8 cellular contexts compared by ENCODE assay signal in genomic region chr11:3796346-3796745, GRCh38. TPM values are rescaled to one million over a fixed set of nuclear protein-coding genes. Genes with fewer than 3 reads are reported as not detected.
A peak's percentile ranks its signal among the peaks of the same experiment; 100 is the strongest.
DNase-seq lines count a peak whose midpoint lies in the region; ATAC-seq, FAIRE-seq and TF ChIP-seq lines count a peak whose summit lies in the region.

No MANE protein-coding gene starts in this region.

- H3K4me3 ChIP-seq in Caco-2 (ENCODE audit: low read depth, low read length) (peak overlapping the region; percentile 59), OCI-LY1 (ENCODE audit: low read depth, low read length, poor library complexity, severe bottlenecking) (peak overlapping the region; percentile 79), endothelial cell of umbilical vein (replicated peaks in 1 of 3; ENCODE audit: insufficient read depth in 1 of 3, low read depth in 1 of 3, low read length in 3 of 3) (peak overlapping the region; percentile 72 to 99 (median 90)), osteoblast (ENCODE audit: insufficient read depth, low read length) (peak overlapping the region; percentile 92)

- H2AFZ ChIP-seq in OCI-LY1 (ENCODE audit: low read length) = no peak overlapping the region
- H2AFZ ChIP-seq in endothelial cell of umbilical vein (ENCODE audit: low read depth, low read length) = no peak overlapping the region
- H2AFZ ChIP-seq in osteoblast (ENCODE audit: low read length) = no peak overlapping the region

- TF ChIP-seq CTCF in Caco-2 (IDR thresholded peaks at IDR 0.05; ENCODE audit: insufficient read depth in 1 of 2, low read depth in 1 of 2, low read length in 1 of 2, severe bottlenecking in 1 of 2, unreplicated experiment in 1 of 2) (no peak), OCI-LY1 (IDR thresholded peaks at IDR 0.05; ENCODE audit: low read length) (no peak), endothelial cell of umbilical vein (IDR thresholded peaks at IDR 0.05; ENCODE audit: extremely low read depth in 1 of 2, insufficient read depth in 1 of 2, low read depth in 1 of 2, low read length in 2 of 2) (no peak), osteoblast (IDR thresholded peaks at IDR 0.05; ENCODE audit: extremely low read depth, low read depth, low read length) (no peak), GM13977 (IDR thresholded peaks at IDR 0.05; ENCODE audit: extremely low read depth, insufficient read depth, missing control alignments) (no peak)

- no peaks in the 10 kb centered on the region for H3F3A ChIP-seq in OCI-LY1 (ENCODE audit: insufficient read depth, low read length)

- H3K9me1 ChIP-seq in endothelial cell of umbilical vein (replicated peaks; ENCODE audit: control insufficient read depth, extremely low read depth, insufficient read depth, low read length) = no peaks in the 10 kb centered on the region

- no peaks in the 10 kb centered on the region for H3K9me2 ChIP-seq in OCI-LY1 (ENCODE audit: low read depth, low read length)

- in situ Hi-C loops in GM13977 (cut with MboI; ENCODE audit: low pct_unique_long_range_greater_than_20kb, low sequenced_read_pairs, unreplicated experiment) = no loop called here

- H3K79me2 ChIP-seq in OCI-LY1 (ENCODE audit: insufficient read depth, low read length) (peaks cover 55% of the 10 kb centered on the region), endothelial cell of umbilical vein (ENCODE audit: control insufficient read depth, insufficient read depth, low read length) (peaks cover 58% of the 10 kb centered on the region), osteoblast (ENCODE audit: insufficient read depth, low read length) (peaks cover 62% of the 10 kb centered on the region)

- peaks cover 64% of the 10 kb centered on the region for H3K36me3 Mint-ChIP-seq in Caco-2 (ENCODE audit: insufficient read depth, unreplicated experiment)

- H3K27ac ChIP-seq in OCI-LY1 (ENCODE audit: low read depth, low read length, poor library complexity, severe bottlenecking) (peak overlapping the region; percentile 18), endothelial cell of umbilical vein (ENCODE audit: insufficient read depth, low read depth, low read length) (peak overlapping the region; percentile 76), osteoblast (ENCODE audit: low read depth, low read length) (peak overlapping the region; percentile 97)

- CTCF ChIA-PET in Caco-2 (lab: Charles Lee) = interaction anchor here (3.3 kb wide), 1 partner anchor 12 kb away, joined by 32 read pairs; the partner anchor contains the start of gene PGAP2
- CTCF ChIA-PET in endothelial cell of umbilical vein (lab: Charles Lee) = interaction anchor here (2.0 kb wide), 1 partner anchor 11 kb away, joined by 13 read pairs; the partner anchor contains the start of gene PGAP2

- DNase-seq in Caco-2 (peak in 1 of 2 experiments; percentile 2), endothelial cell of umbilical vein (ENCODE audit: low read depth, low spot score) (peak; percentile 17), osteoblast (ENCODE audit: insufficient read length, low spot score, missing footprints) (no peak), GM13977 (ENCODE audit: low spot score) (no peak)
- DNase-seq in stimulated activated naive CD4-positive, alpha-beta T cell treated with Interleukin-2 at 50 U/mL for 16 hours (lab: John Stamatoyannopoulos, UW) = no peak

- H3K27me3 Mint-ChIP-seq in Caco-2 (ENCODE audit: insufficient read depth, unreplicated experiment) = no peaks in the 10 kb centered on the region

- H4K20me1 ChIP-seq in OCI-LY1 (ENCODE audit: insufficient read depth, low read length) = 0 out of 2 replicates have a peak, but pooled peaks cover 3% of the 10 kb centered on the region
- peaks cover 4% of the 10 kb centered on the region for H4K20me1 ChIP-seq in endothelial cell of umbilical vein (replicated peaks; ENCODE audit: control insufficient read depth, extremely low read depth, insufficient read depth, low read length)
- peaks cover 33% of the 10 kb centered on the region for H4K20me1 ChIP-seq in osteoblast (ENCODE audit: insufficient read depth, low read length)

- peak overlapping the region; percentile 90 for H3K4me3 Mint-ChIP-seq in Caco-2 (ENCODE audit: unreplicated experiment)

- peaks cover 7% of the 10 kb centered on the region for H3K4me1 Mint-ChIP-seq in Caco-2 (ENCODE audit: low read depth, unreplicated experiment)

- no TSS peak for BruUV-seq in Caco-2 (replicated peaks; lab: Mats Ljungman, UMichigan)
- BruUV-seq in endothelial cell of umbilical vein (replicated peaks; lab: Mats Ljungman, UMichigan) = TSS peak; percentile 42

- no peak for ATAC-seq in HG03469 (IDR thresholded peaks at IDR 0.05; ENCODE audit: unreplicated experiment)
- no peak for ATAC-seq in GM21528 (IDR thresholded peaks at IDR 0.05; ENCODE audit: low FRiP score, unreplicated experiment)

- H3K4me1 ChIP-seq in Caco-2 (peaks cover 15% of the 10 kb centered on the region), OCI-LY1 (ENCODE audit: insufficient read depth, low read length, severe bottlenecking) (peaks cover 28% of the 10 kb centered on the region), endothelial cell of umbilical vein (ENCODE audit: control insufficient read depth, extremely low read depth, insufficient read depth, low read length) (peaks cover 15% of the 10 kb centered on the region), osteoblast (ENCODE audit: insufficient read depth, low read length) (peaks cover 15% of the 10 kb centered on the region)

- dilution Hi-C loops in endothelial cell of umbilical vein (cut with MboI; ENCODE audit: extremely low pct_ligation_motif_present, low sequenced_read_pairs) = no loop called here

- H3K9ac ChIP-seq in OCI-LY1 (ENCODE audit: low read length) = peak overlapping the region; percentile 83
- H3K9ac ChIP-seq in endothelial cell of umbilical vein (replicated peaks; ENCODE audit: extremely low read depth, insufficient read depth, low read length) = peak overlapping the region; percentile 84

- H3K4me2 ChIP-seq in OCI-LY1 (ENCODE audit: low read length) (peak overlapping the region; percentile 97), endothelial cell of umbilical vein (ENCODE audit: insufficient read depth, low read length) (peak overlapping the region; percentile 99), osteoblast (ENCODE audit: insufficient read depth, low read length) (peak overlapping the region; percentile 88)

- FAIRE-seq in endothelial cell of umbilical vein (lab: Jason Lieb, UNC) = no peak

- H3K9me3 Mint-ChIP-seq in Caco-2 (ENCODE audit: unreplicated experiment) = no peaks in the 10 kb centered on the region

- intact Hi-C loops in Caco-2 (cut with micrococcal nuclease; ENCODE audit: unreplicated experiment) = loop anchor here (2.0 kb wide), 1 partner anchor 14 kb away; no protein-coding TSS in a partner anchor
- intact Hi-C loops in endothelial cell of umbilical vein (cut with micrococcal nuclease) = no loop called here

- POLR2A ChIA-PET in Caco-2 (lab: Charles Lee) = interaction anchor here (0.5 to 1.3 kb wide), 3 partner anchors 12 to 14 kb away, joined by 3 to 6 read pairs (median 4); no protein-coding TSS in a partner anchor
- POLR2A ChIA-PET in endothelial cell of umbilical vein (lab: Charles Lee) = no interaction called here

- peak overlapping the region; percentile 96 for H3K27ac Mint-ChIP-seq in Caco-2 (ENCODE audit: unreplicated experiment)

- H3K9me3 ChIP-seq in Caco-2 (no peaks in the 10 kb centered on the region), OCI-LY1 (ENCODE audit: low read length) (no peaks in the 10 kb centered on the region), endothelial cell of umbilical vein (replicated peaks; ENCODE audit: control insufficient read depth, insufficient read depth, low read length) (no peaks in the 10 kb centered on the region), osteoblast (ENCODE audit: low read depth, low read length) (no peaks in the 10 kb centered on the region)

- H3K27me3 ChIP-seq in Caco-2 (replicated peaks; ENCODE audit: control insufficient read depth, insufficient read depth, low read length) (no peaks in the 10 kb centered on the region), OCI-LY1 (ENCODE audit: insufficient read depth, low read length) (no peaks in the 10 kb centered on the region), endothelial cell of umbilical vein (ENCODE audit: control insufficient read depth in 2 of 2, insufficient read depth in 2 of 2, low read length in 2 of 2) (no peaks in the 10 kb centered on the region), osteoblast (ENCODE audit: insufficient read depth, low read length) (no peaks in the 10 kb centered on the region)

- TF ChIP-seq POLR2A in endothelial cell of umbilical vein (IDR thresholded peaks at IDR 0.05; ENCODE audit: low read depth, low read length) = no peak

- H3K36me3 ChIP-seq in Caco-2 (ENCODE audit: control insufficient read depth, insufficient read depth, low read length) (peaks cover 1% of the 10 kb centered on the region; the same call in 1 of the 2 replicates), OCI-LY1 (ENCODE audit: insufficient read depth, low read length) (peaks cover 44% of the 10 kb centered on the region), endothelial cell of umbilical vein (ENCODE audit: control insufficient read depth in 2 of 2, extremely low read depth in 1 of 2, insufficient read depth in 2 of 2, low read length in 2 of 2) (no peaks in the 10 kb centered on the region), osteoblast (ENCODE audit: insufficient read depth, low read length) (peaks cover 20% of the 10 kb centered on the region)

RNA-seq across cellular contexts. Expression of gene NUP98, which starts 1.0 kb away (rescaled TPM):
- total RNA-seq in Caco-2 (2022) (146 and 150 TPM in 2 replicates), endothelial cell of umbilical vein (80.8 and 92.7 TPM in 2 replicates), osteoblast (114 and 119 TPM in 2 replicates)
- 169 and 178 TPM in 2 replicates for polyA plus RNA-seq in endothelial cell of umbilical vein
- polyA plus RNA-seq in endothelial cell of umbilical vein (2011; cell fraction: cytosol; rRNA removed) = 103 and 110 TPM in 2 replicates
- 198 and 214 TPM in 2 replicates for polyA plus RNA-seq in endothelial cell of umbilical vein (2011; cell fraction: nucleus; rRNA removed)
- 57.6 and 77.5 TPM in 2 replicates for polyA plus RNA-seq in endothelial cell of umbilical vein (2012)
- 234 and 250 TPM in 2 replicates for polyA minus RNA-seq in endothelial cell of umbilical vein
- 204 TPM for polyA minus RNA-seq in endothelial cell of umbilical vein (2011; cell fraction: cytosol; rRNA and poly(A)+ RNA removed)
- polyA minus RNA-seq in endothelial cell of umbilical vein (2011; cell fraction: nucleus; rRNA and poly(A)+ RNA removed) = 119 and 201 TPM in 2 replicates

RNA-seq across cellular contexts. Expression of gene PGAP2, which starts 12.0 kb away (rescaled TPM):
- total RNA-seq in Caco-2 (2022) (53.6 and 57.9 TPM in 2 replicates), endothelial cell of umbilical vein (18.3 and 18.5 TPM in 2 replicates), osteoblast (10.3 and 10.9 TPM in 2 replicates)
- 34.1 and 39.3 TPM in 2 replicates for polyA plus RNA-seq in endothelial cell of umbilical vein
- 24.9 and 29.0 TPM in 2 replicates for polyA plus RNA-seq in endothelial cell of umbilical vein (2011; cell fraction: cytosol; rRNA removed)
- polyA plus RNA-seq in endothelial cell of umbilical vein (2011; cell fraction: nucleus; rRNA removed) = 51.5 and 52.9 TPM in 2 replicates
- 19.8 and 26.5 TPM in 2 replicates for polyA plus RNA-seq in endothelial cell of umbilical vein (2012)
- polyA minus RNA-seq in endothelial cell of umbilical vein = 32.4 and 37.3 TPM in 2 replicates
- polyA minus RNA-seq in endothelial cell of umbilical vein (2011; cell fraction: cytosol; rRNA and poly(A)+ RNA removed) = 26.5 TPM
- polyA minus RNA-seq in endothelial cell of umbilical vein (2011; cell fraction: nucleus; rRNA and poly(A)+ RNA removed) = 11.8 and 16.1 TPM in 2 replicates

RNA-seq across cellular contexts. Expression of gene RHOG, which starts 44.4 kb away (rescaled TPM):
- 36.9 and 40.5 TPM in 2 replicates for total RNA-seq in Caco-2 (2022)
- 59.6 and 69.0 TPM in 2 replicates for total RNA-seq in endothelial cell of umbilical vein
- polyA plus RNA-seq in endothelial cell of umbilical vein = 119 and 155 TPM in 2 replicates
- 82.0 and 106 TPM in 2 replicates for polyA plus RNA-seq in endothelial cell of umbilical vein (2011; cell fraction: cytosol; rRNA removed)
- polyA plus RNA-seq in endothelial cell of umbilical vein (2011; cell fraction: nucleus; rRNA removed) = 26.6 and 28.3 TPM in 2 replicates
- 74.2 and 86.1 TPM in 2 replicates for polyA plus RNA-seq in endothelial cell of umbilical vein (2012)
- polyA minus RNA-seq in endothelial cell of umbilical vein = 102 and 128 TPM in 2 replicates
- polyA minus RNA-seq in endothelial cell of umbilical vein (2011; cell fraction: cytosol; rRNA and poly(A)+ RNA removed) = 58.3 TPM
- 23.6 and 25.4 TPM in 2 replicates for polyA minus RNA-seq in endothelial cell of umbilical vein (2011; cell fraction: nucleus; rRNA and poly(A)+ RNA removed)
- total RNA-seq in osteoblast = 13.3 and 17.0 TPM in 2 replicates

RNA-seq across cellular contexts. Expression of gene STIM1, which starts 59.1 kb away (rescaled TPM):
- total RNA-seq in Caco-2 (2022) (54.2 and 55.1 TPM in 2 replicates), endothelial cell of umbilical vein (30.9 and 32.7 TPM in 2 replicates), osteoblast (57.5 and 57.9 TPM in 2 replicates)
- polyA plus RNA-seq in endothelial cell of umbilical vein = 33.4 and 34.2 TPM in 2 replicates
- polyA plus RNA-seq in endothelial cell of umbilical vein (2011; cell fraction: cytosol; rRNA removed) = 21.5 and 23.9 TPM in 2 replicates
- 37.3 and 43.2 TPM in 2 replicates for polyA plus RNA-seq in endothelial cell of umbilical vein (2011; cell fraction: nucleus; rRNA removed)
- 35.8 and 44.4 TPM in 2 replicates for polyA plus RNA-seq in endothelial cell of umbilical vein (2012)
- 82.2 and 113 TPM in 2 replicates for polyA minus RNA-seq in endothelial cell of umbilical vein
- 20.8 TPM for polyA minus RNA-seq in endothelial cell of umbilical vein (2011; cell fraction: cytosol; rRNA and poly(A)+ RNA removed)
- 33.8 and 38.6 TPM in 2 replicates for polyA minus RNA-seq in endothelial cell of umbilical vein (2011; cell fraction: nucleus; rRNA and poly(A)+ RNA removed)

Comparison
In these comparisons a context has a peak if more than half of its experiments do, and no peak if none do; other contexts are left out.
1. H3K27ac ChIP-seq: peak in every context shown above with its lines; median percentile 97 in osteoblast; 76 in endothelial cell of umbilical vein; 18 in OCI-LY1.